In the genomic region with DNA sequence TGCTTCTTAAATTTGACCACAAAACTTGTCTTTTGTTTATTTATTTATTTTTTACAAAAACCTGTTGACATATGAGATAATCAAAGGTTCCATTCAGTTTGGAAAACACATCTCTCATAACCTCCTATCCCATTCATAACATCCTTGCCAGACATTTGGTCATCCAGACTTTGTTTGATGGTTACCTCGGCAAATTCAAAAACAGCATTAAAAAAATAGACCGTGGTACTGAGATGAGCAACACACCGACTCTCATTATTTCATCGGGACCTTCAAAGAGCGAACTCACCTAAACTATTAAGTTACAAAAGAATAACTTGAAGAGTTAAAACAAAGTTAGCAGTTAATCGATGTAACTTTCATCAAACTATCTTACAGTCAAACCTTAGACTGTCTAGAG, we compare ENCODE assay signal across 16 cellular contexts.
DNase-seq lines count a peak whose midpoint lies in the region; ATAC-seq, FAIRE-seq and TF ChIP-seq lines count a peak whose summit lies in the region.
"Had no signal": no experiment of that assay in that cellular context is flagged by ENCODE, and none has a peak within 500 bp of the region (broad histone marks: within the 10 kb centered on the region; RNA-seq: fewer than 3 reads in every experiment).

No MANE protein-coding gene starts in this region.

- no peak for TF ChIP-seq RAD21 in A549 (conservative IDR thresholded peaks at IDR 0.05 in 1 of 2, IDR thresholded peaks at IDR 0.05 in 1 of 2)

- ATAC-seq in A549 (no peak), GM18517 (IDR thresholded peaks at IDR 0.05; ENCODE audit: unreplicated experiment) (peak; percentile 29), HG02610 (IDR thresholded peaks at IDR 0.05; ENCODE audit: unreplicated experiment) (peak; percentile 39), HG03432 (IDR thresholded peaks at IDR 0.05; ENCODE audit: unreplicated experiment) (peak; percentile 19)
- ATAC-seq: mucosa of descending colon, right cardiac atrium had no signal

- no peak overlapping the region for H3K4me2 ChIP-seq in A549

- POLR2A ChIA-PET in A549 (lab: Yijun Ruan, JAX) = no interaction called here

- no peak for TF ChIP-seq EP300 in A549 (IDR thresholded peaks at IDR 0.05)

- no peaks in the 10 kb centered on the region for H3K4me1 ChIP-seq in A549

- no peak overlapping the region for H3K4me3 ChIP-seq in A549
- H3K4me3 ChIP-seq: mucosa of descending colon, SK-N-MC had no signal

- H3K9me3 ChIP-seq in A549 = no peaks in the 10 kb centered on the region
- H3K9me3 ChIP-seq: mucosa of descending colon had no signal

- peak; percentile 61 for FAIRE-seq in A549 (lab: Jason Lieb, UNC)
- FAIRE-seq: endometrium had no signal

- no peak overlapping the region for H3K27ac ChIP-seq in A549
- H3K27ac ChIP-seq: SK-N-MC had no signal

- 85% methylated on average over 6 of the region's 6 CpGs for WGBS in A549 (ENCODE audit: missing lambda C conversion rate)

- DNase-seq in A549 (ENCODE audit: low read depth in 1 of 2, low spot score in 1 of 2) = no peak
- no peak for DNase-seq in NCI-H2029 treated with DMSO at 0.1 percent for 48 hours (lab: John Stamatoyannopoulos, UW)
- no peak for DNase-seq in NCI-H524 treated with DMSO at 0.1 percent for 48 hours (lab: John Stamatoyannopoulos, UW)
- DNase-seq in NCI-H2107 treated with DMSO at 0.1 percent for 48 hours (lab: John Stamatoyannopoulos, UW; ENCODE audit: unreplicated experiment) = no peak
- no peak for DNase-seq in A172 (ENCODE audit: low spot score)
- DNase-seq: anterior cingulate cortex, COR-L47, EL, mucosa of descending colon, nucleus accumbens, right cardiac atrium had no signal

- no peak for TF ChIP-seq POLR2A in A549 (IDR thresholded peaks at IDR 0.05; ENCODE audit: low read length)

- CTCF ChIA-PET in A549 (lab: Yijun Ruan, JAX) = no interaction called here

- no peak for TF ChIP-seq CTCF in A549 (IDR thresholded peaks at IDR 0.05)

TF ChIP-seq in A549, 52 proteins besides CTCF, POLR2A, EP300 and RAD21:
- no peak for TF ChIP-seq NR3C1 (IDR thresholded peaks at IDR 0.05)
- no peak for TF ChIP-seq NFE2L2 (conservative IDR thresholded peaks at IDR 0.05; ENCODE audit: low read length)
- no peak for TF ChIP-seq RARB (CRISPR knock-in tag; IDR thresholded peaks at IDR 0.05)
- no peak for TF ChIP-seq CHD4 (IDR thresholded peaks at IDR 0.05; ENCODE audit: borderline replicate concordance)
- TF ChIP-seq, protein P1, sequence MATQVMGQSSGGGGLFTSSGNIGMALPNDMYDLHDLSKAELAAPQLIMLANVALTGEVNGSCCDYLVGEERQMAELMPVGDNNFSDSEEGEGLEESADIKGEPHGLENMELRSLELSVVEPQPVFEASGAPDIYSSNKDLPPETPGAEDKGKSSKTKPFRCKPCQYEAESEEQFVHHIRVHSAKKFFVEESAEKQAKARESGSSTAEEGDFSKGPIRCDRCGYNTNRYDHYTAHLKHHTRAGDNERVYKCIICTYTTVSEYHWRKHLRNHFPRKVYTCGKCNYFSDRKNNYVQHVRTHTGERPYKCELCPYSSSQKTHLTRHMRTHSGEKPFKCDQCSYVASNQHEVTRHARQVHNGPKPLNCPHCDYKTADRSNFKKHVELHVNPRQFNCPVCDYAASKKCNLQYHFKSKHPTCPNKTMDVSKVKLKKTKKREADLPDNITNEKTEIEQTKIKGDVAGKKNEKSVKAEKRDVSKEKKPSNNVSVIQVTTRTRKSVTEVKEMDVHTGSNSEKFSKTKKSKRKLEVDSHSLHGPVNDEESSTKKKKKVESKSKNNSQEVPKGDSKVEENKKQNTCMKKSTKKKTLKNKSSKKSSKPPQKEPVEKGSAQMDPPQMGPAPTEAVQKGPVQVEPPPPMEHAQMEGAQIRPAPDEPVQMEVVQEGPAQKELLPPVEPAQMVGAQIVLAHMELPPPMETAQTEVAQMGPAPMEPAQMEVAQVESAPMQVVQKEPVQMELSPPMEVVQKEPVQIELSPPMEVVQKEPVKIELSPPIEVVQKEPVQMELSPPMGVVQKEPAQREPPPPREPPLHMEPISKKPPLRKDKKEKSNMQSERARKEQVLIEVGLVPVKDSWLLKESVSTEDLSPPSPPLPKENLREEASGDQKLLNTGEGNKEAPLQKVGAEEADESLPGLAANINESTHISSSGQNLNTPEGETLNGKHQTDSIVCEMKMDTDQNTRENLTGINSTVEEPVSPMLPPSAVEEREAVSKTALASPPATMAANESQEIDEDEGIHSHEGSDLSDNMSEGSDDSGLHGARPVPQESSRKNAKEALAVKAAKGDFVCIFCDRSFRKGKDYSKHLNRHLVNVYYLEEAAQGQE (IDR thresholded peaks at IDR 0.05) = no peak
- TF ChIP-seq BHLHE40 (IDR thresholded peaks at IDR 0.05; ENCODE audit: low read depth, low read length) = no peak
- TF ChIP-seq, protein P2, sequence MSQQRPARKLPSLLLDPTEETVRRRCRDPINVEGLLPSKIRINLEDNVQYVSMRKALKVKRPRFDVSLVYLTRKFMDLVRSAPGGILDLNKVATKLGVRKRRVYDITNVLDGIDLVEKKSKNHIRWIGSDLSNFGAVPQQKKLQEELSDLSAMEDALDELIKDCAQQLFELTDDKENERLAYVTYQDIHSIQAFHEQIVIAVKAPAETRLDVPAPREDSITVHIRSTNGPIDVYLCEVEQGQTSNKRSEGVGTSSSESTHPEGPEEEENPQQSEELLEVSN (IDR thresholded peaks at IDR 0.05; ENCODE audit: borderline replicate concordance, low read depth) = no peak

Comparison
In these comparisons a context has a peak if more than half of its experiments do, and no peak if none do; other contexts are left out.
1. ATAC-seq: peak in GM18517 (single experiment), HG02610 (single experiment) and HG03432 (single experiment); none in A549 (0 of 2).